ENCODE assay signal across 14 cellular contexts in genomic region chr13:105346141-105346766, GRCh38.
DNase-seq lines count a peak whose midpoint lies in the region; ATAC-seq lines count a peak whose summit lies in the region.
"Had no signal": no experiment of that assay in that cellular context is flagged by ENCODE, and none has a peak within 500 bp of the region (broad histone marks: within the 10 kb centered on the region; RNA-seq: fewer than 3 reads in every experiment).

No MANE protein-coding gene starts in this region.

- DNase-seq in DMS53 (lab: John Stamatoyannopoulos, UW): peak; percentile 24
- DNase-seq in DMS53 treated with DMSO at 0.1 percent for 48 hours (lab: John Stamatoyannopoulos, UW; ENCODE audit: unreplicated experiment): no peak
- DNase-seq in amniotic epithelial cell (ENCODE audit: low read depth): peak; percentile 82
- peak; percentile 18 for DNase-seq in glomerular endothelial cell (ENCODE audit: extremely low read depth, low read depth, low spot score)
- peak; percentile 64 for DNase-seq in stromal cell of bone marrow (ENCODE audit: low read depth)
- DNase-seq in NCI-H82 treated with DMSO at 0.1 percent for 48 hours (lab: John Stamatoyannopoulos, UW; ENCODE audit: unreplicated experiment): no peak
- no peak for DNase-seq in GM19240 (ENCODE audit: insufficient read length, low spot score)
- DNase-seq: effector CD8-positive, alpha-beta T cell; immature natural killer cell; NCI-H187 treated with DMSO at 0.1 percent for 48 hours; nephron progenitor cell; stimulated activated naive B cell treated with anti-CD40 and anti-IgM and Interleukin-4, amounts not matched to agents 10 μg/mL and 1 μg/mL and 100 μg/mL, for 72 hours had no signal

- ATAC-seq in GM19023 (IDR thresholded peaks at IDR 0.05; ENCODE audit: unreplicated experiment): no peak
- ATAC-seq: activated naive CD4-positive, alpha-beta T cell treated with anti-CD3 and anti-CD28 coated beads, Interleukin-2, amount 50 U/mL, for 72 hours; stimulated activated naive B cell treated with anti-CD40 and anti-IgM and Interleukin-4, amounts not matched to agents 10 μg/mL and 1 μg/mL and 100 μg/mL, for 72 hours had no signal

Comparison
In these comparisons a context has a peak if more than half of its experiments do, and no peak if none do; other contexts are left out.
1. DNase-seq: peak in DMS53 (single experiment), amniotic epithelial cell (single experiment), glomerular endothelial cell (single experiment) and stromal cell of bone marrow (single experiment); none in DMS53 treated with DMSO at 0.1 percent for 48 hours (single experiment), NCI-H82 treated with DMSO at 0.1 percent for 48 hours (single experiment) and GM19240 (single experiment).